ENCODE assay signal across 10 cellular contexts in the genomic region with DNA sequence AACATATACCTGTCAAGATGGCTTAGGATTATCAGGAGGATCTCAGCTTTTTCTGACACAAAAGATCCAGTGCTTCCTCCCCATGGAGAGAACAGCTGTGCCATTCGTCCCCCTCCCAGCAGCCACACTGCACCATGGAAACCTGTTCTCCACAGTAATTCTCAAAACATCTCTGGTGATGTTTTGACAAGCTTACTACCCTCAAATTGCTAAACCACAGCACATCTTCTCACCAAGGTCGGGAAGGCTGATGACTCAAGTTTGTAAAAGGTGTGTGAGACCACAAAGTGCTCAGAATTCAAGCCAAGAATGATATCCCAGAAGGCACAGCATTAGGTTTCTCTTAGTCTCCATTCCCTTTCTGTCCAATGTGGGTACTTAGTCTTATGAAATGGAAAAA. TPM values are rescaled to one million over a fixed set of nuclear protein-coding genes. Genes with fewer than 3 reads are reported as not detected.
DNase-seq lines count a peak whose midpoint lies in the region; ATAC-seq and TF ChIP-seq lines count a peak whose summit lies in the region.
"Had no signal": no experiment of that assay in that cellular context is flagged by ENCODE, and none has a peak within 500 bp of the region (broad histone marks: within the 10 kb centered on the region; RNA-seq: fewer than 3 reads in every experiment).

No MANE protein-coding gene starts in this region.

- H3K36me3 ChIP-seq in spleen: no peaks in the 10 kb centered on the region

- H3K4me1 ChIP-seq in spleen: peaks cover 0 to 18% (median 13%) of the 10 kb centered on the region in 6 donors

- peak; percentile 1 for DNase-seq in Calu3
- DNase-seq in astrocyte of the cerebellum (ENCODE audit: low read depth): peak; percentile 50
- DNase-seq in NCI-H1105 treated with DMSO at 0.1 percent for 48 hours (lab: John Stamatoyannopoulos, UW): no peak
- no peak for DNase-seq in HEK293T (ENCODE audit: extremely low spot score)
- DNase-seq in spleen: no peak
- no peak for DNase-seq in NCI-H526 (lab: John Stamatoyannopoulos, UW)
- DNase-seq: DMS 273 treated with DMSO at 0.1 percent for 48 hours, NCI-H146 had no signal

- POLR2A ChIA-PET in HEK293T (lab: Yijun Ruan, JAX): no interaction called here

- H3K4me3 ChIP-seq in astrocyte of the cerebellum (ENCODE audit: low read depth, low read length) (no peak overlapping the region), spleen (no peak overlapping the region)

- H3K27me3 Mint-ChIP-seq in Calu3 (ENCODE audit: unreplicated experiment): no peaks in the 10 kb centered on the region

- no peak for TF ChIP-seq CTCF in Calu3 (IDR thresholded peaks at IDR 0.05; ENCODE audit: unreplicated experiment)
- no peak for TF ChIP-seq CTCF in astrocyte of the cerebellum (IDR thresholded peaks at IDR 0.05; ENCODE audit: low read depth, low read length, missing control alignments)
- no peak for TF ChIP-seq CTCF in spleen (IDR thresholded peaks at IDR 0.05 in 8 of 11, conservative IDR thresholded peaks at IDR 0.05 in 3 of 11)

- ATAC-seq in GM19463 (IDR thresholded peaks at IDR 0.05; ENCODE audit: unreplicated experiment) (peak; percentile 58), HG03280 (IDR thresholded peaks at IDR 0.05; ENCODE audit: unreplicated experiment) (peak; percentile 61)

- peaks cover 14% of the 10 kb centered on the region for H3K36me3 Mint-ChIP-seq in Calu3 (ENCODE audit: insufficient read depth, unreplicated experiment)

- BruUV-seq in Calu3 (replicated peaks; lab: Mats Ljungman, UMichigan): no TSS peak

- WGBS in spleen, 5 donors: 42 to 60% (median 54%) methylated on average over 2 of the region's 2 CpGs

- CTCF ChIA-PET in Calu3 (lab: Charles Lee): interaction anchor here (0.6 to 1.6 kb wide), 2 partner anchors 75 to 106 kb away, joined by 3 to 5 read pairs; no protein-coding TSS in a partner anchor
- CTCF ChIA-PET in HEK293T (lab: Yijun Ruan, JAX): no interaction called here

- H3K9me3 Mint-ChIP-seq in Calu3 (ENCODE audit: low read depth, unreplicated experiment): no peaks in the 10 kb centered on the region

- intact Hi-C loops in Calu3 (cut with micrococcal nuclease; ENCODE audit: unreplicated experiment) (loop anchor here (1.0 kb wide), 1 partner anchor 365 kb away; no protein-coding TSS in a partner anchor), spleen (cut with DNase I; ENCODE audit: low total_unique reads) (no loop called here)

- no peak overlapping the region for H3K27ac Mint-ChIP-seq in Calu3 (ENCODE audit: unreplicated experiment)

- H3K27me3 ChIP-seq in spleen (replicated peaks in 1 of 7): peaks cover 0 to 14% (median 0%) of the 10 kb centered on the region in 7 donors

- in situ Hi-C loops in astrocyte of the cerebellum (cut with HindIII; ENCODE audit: low sequenced_read_pairs): no loop called here

- H3K4me1 Mint-ChIP-seq in Calu3 (ENCODE audit: low read depth, unreplicated experiment): peaks cover 25% of the 10 kb centered on the region

- H3K9me3 ChIP-seq in spleen: no peaks in the 10 kb centered on the region

- no peak overlapping the region for H3K4me3 Mint-ChIP-seq in Calu3 (ENCODE audit: low read depth, unreplicated experiment)

- H3K27ac ChIP-seq in spleen: no peak overlapping the region

- TF ChIP-seq POLR2A in spleen (IDR thresholded peaks at IDR 0.05): no peak

TF ChIP-seq in HEK293T, 16 proteins besides CTCF, POLR2A, EP300 and RAD21:
- TF ChIP-seq L3MBTL2 (conservative IDR thresholded peaks at IDR 0.05) (no peak), ZNF384 (IDR thresholded peaks at IDR 0.05) (no peak), SP1 (IDR thresholded peaks at IDR 0.05) (no peak), TARDBP (IDR thresholded peaks at IDR 0.05) (no peak), SUZ12 (IDR thresholded peaks at IDR 0.05) (no peak), LEF1 (IDR thresholded peaks at IDR 0.05; ENCODE audit: borderline replicate concordance) (no peak), FOXK2 (IDR thresholded peaks at IDR 0.05) (no peak), CTBP1 (IDR thresholded peaks at IDR 0.05; ENCODE audit: borderline replicate concordance) (no peak), FOXA1 (IDR thresholded peaks at IDR 0.05) (no peak), NFRKB (IDR thresholded peaks at IDR 0.05) (no peak), BHLHE40 (IDR thresholded peaks at IDR 0.05; ENCODE audit: borderline replicate concordance) (no peak), FOXM1 (IDR thresholded peaks at IDR 0.05; ENCODE audit: borderline replicate concordance) (no peak), ELF4 (IDR thresholded peaks at IDR 0.05) (no peak), HDGF (IDR thresholded peaks at IDR 0.05; ENCODE audit: borderline replicate concordance) (no peak)
- TF ChIP-seq, protein P1, sequence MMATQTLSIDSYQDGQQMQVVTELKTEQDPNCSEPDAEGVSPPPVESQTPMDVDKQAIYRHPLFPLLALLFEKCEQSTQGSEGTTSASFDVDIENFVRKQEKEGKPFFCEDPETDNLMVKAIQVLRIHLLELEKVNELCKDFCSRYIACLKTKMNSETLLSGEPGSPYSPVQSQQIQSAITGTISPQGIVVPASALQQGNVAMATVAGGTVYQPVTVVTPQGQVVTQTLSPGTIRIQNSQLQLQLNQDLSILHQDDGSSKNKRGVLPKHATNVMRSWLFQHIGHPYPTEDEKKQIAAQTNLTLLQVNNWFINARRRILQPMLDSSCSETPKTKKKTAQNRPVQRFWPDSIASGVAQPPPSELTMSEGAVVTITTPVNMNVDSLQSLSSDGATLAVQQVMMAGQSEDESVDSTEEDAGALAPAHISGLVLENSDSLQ (IDR thresholded peaks at IDR 0.05): no peak
TF ChIP-seq in HEK293T: peak in this region for 0.

RNA-seq across cellular contexts. Expression of a gene that starts 3.9 kb away (rescaled TPM):
- total RNA-seq in Calu3 (2022) (6.3 and 7.3 TPM in 2 replicates), spleen (1 to 10 TPM in 6 of 7 donors, under 1 TPM in 1; 0.77 to 3.5 (median 2.0) TPM)
- 1 to 10 TPM in 1 of 3 donors, under 1 TPM in 2; 0.73 to 1.8 (median 0.76) TPM for polyA plus RNA-seq in spleen

Comparison
In these comparisons a context has a peak if more than half of its experiments do, and no peak if none do; other contexts are left out.
1. DNase-seq: peak in Calu3 (single experiment) and astrocyte of the cerebellum (single experiment); none in NCI-H1105 treated with DMSO at 0.1 percent for 48 hours (single experiment), HEK293T (single experiment), spleen (single experiment) and NCI-H526 (0 of 2).